Comparison of ENCODE assay signal across 14 cellular contexts in the genomic region with DNA sequence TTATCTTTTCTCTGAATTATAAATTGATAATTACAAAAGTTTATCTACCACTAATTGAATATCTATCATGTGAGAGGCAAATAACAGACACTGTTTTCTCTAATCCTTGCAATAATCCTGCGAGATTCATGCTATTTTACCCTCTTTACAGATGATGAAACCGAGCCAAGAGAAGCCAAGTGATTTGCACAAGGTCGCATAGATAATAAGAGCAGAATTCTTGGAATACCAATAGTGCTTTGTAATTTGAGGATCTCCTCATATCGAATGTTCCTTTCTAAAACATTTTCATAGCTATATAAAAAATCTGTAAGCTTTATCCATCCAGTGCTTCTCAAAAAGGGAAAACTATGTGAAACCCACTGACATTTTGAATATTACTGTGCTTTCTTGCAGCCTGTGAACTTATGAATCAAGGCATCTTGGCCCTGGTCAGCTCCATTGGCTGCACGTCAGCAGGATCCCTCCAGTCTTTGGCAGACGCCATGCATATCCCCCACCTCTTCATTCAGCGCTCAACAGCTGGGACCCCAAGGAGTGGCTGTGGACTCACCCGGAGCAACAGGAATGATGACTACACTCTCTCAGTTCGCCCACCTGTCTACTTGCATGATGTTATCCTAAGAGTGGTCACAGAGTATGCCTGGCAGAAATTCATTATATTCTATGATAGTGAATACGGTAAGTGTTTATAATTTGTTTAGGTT.
"Had no signal": no experiment of that assay in that cellular context is flagged by ENCODE, and none has a peak within 500 bp of the region (broad histone marks: within the 10 kb centered on the region; RNA-seq: fewer than 3 reads in every experiment).

No MANE protein-coding gene starts in this region.

- H3K27ac ChIP-seq: adrenal gland, gastroesophageal sphincter, hepatocyte, pancreas, thyroid gland, vagina, WERI-Rb-1 had no signal

- H3K36me3 ChIP-seq: adrenal gland, gastroesophageal sphincter, pancreas, thyroid gland, vagina, WERI-Rb-1 had no signal

- H3K4me1 ChIP-seq: adrenal gland, gastroesophageal sphincter, pancreas, thyroid gland, vagina had no signal

- H3K4me3 ChIP-seq: gastroesophageal sphincter, hepatocyte, pancreas, thyroid gland, vagina had no signal

- H3K9me3 ChIP-seq: gastroesophageal sphincter, pancreas, thyroid gland, vagina had no signal

- H3K27me3 ChIP-seq: adrenal gland, gastroesophageal sphincter, hepatocyte, pancreas, thyroid gland, vagina had no signal

- DNase-seq: activated CD4-positive, alpha-beta T cell treated with anti-CD3 and anti-CD28 coated beads for 4 hours; activated naive CD4-positive, alpha-beta T cell treated with anti-CD3 and anti-CD28 coated beads, Interleukin-2, amount 50 U/mL, for 16 hours; adrenal gland; caudate nucleus; effector memory CD8-positive, alpha-beta T cell; islet precursor cell; mammary epithelial cell; pancreas; T-helper 1 cell; thyroid gland; WERI-Rb-1 had no signal
